Comparison of ENCODE assay signal across 8 cellular contexts in genomic region chr2:218711550-218711929, GRCh38. TPM values are rescaled to one million over a fixed set of nuclear protein-coding genes. Genes with fewer than 3 reads are reported as not detected.
DNase-seq lines count a peak whose midpoint lies in the region; TF ChIP-seq lines count a peak whose summit lies in the region.

No MANE protein-coding gene starts in this region.

- peaks cover 0 to 13% (median 0%) of the 10 kb centered on the region in 6 donors for H3K36me3 ChIP-seq in spleen

- peaks cover 9 to 59% (median 30%) of the 10 kb centered on the region in 6 donors for H3K4me1 ChIP-seq in spleen

- peaks cover 6% of the 10 kb centered on the region for H3K36me3 Mint-ChIP-seq in T-helper 2 cell treated with Interferon-gamma antibody and Interleukin-4, amounts not matched to agents 5 μg/mL and 100 μg/mL, for 36 hours (ENCODE audit: low read depth)

- no peak for TF ChIP-seq POLR2A in spleen (IDR thresholded peaks at IDR 0.05)

- 5 to 20% (median 14%) methylated on average over 5 of the region's 5 CpGs for WGBS in spleen, 5 donors

- peak overlapping the region; percentile 55 to 91 (median 87) for H3K4me3 ChIP-seq in spleen

- peak overlapping the region; percentile 98 for H3K4me3 Mint-ChIP-seq in T-helper 2 cell treated with Interferon-gamma antibody and Interleukin-4, amounts not matched to agents 5 μg/mL and 100 μg/mL, for 36 hours

- H3K27me3 ChIP-seq in spleen (replicated peaks in 1 of 7): no peaks in the 10 kb centered on the region

- TF ChIP-seq CTCF in VCaP (conservative IDR thresholded peaks at IDR 0.05) (no peak), spleen (IDR thresholded peaks at IDR 0.05 in 8 of 11, conservative IDR thresholded peaks at IDR 0.05 in 3 of 11) (no peak)

- H3K27ac ChIP-seq in VCaP (peak overlapping the region; percentile 87), spleen (peak overlapping the region; percentile 85 to 95 (median 90))

- H3K4me1 Mint-ChIP-seq in T-helper 2 cell treated with Interferon-gamma antibody and Interleukin-4, amounts not matched to agents 5 μg/mL and 100 μg/mL, for 36 hours (ENCODE audit: low read depth): peaks cover 22% of the 10 kb centered on the region

- no peaks in the 10 kb centered on the region for H3K9me3 ChIP-seq in spleen

- intact Hi-C loops in spleen (cut with DNase I; ENCODE audit: low total_unique reads): loop anchor here (5.0 kb wide), 1 partner anchor 136 kb away; no protein-coding TSS in a partner anchor

- peak overlapping the region; percentile 89 for H3K27ac Mint-ChIP-seq in T-helper 2 cell treated with Interferon-gamma antibody and Interleukin-4, amounts not matched to agents 5 μg/mL and 100 μg/mL, for 36 hours

- no peaks in the 10 kb centered on the region for H3K9me3 Mint-ChIP-seq in T-helper 2 cell treated with Interferon-gamma antibody and Interleukin-4, amounts not matched to agents 5 μg/mL and 100 μg/mL, for 36 hours

- peaks cover 2% of the 10 kb centered on the region for H3K27me3 Mint-ChIP-seq in T-helper 2 cell treated with Interferon-gamma antibody and Interleukin-4, amounts not matched to agents 5 μg/mL and 100 μg/mL, for 36 hours (ENCODE audit: low read depth)

- no peak for DNase-seq in T-helper 2 cell treated with Interferon-gamma antibody and Interleukin-4, amounts not matched to agents 5 μg/mL and 100 μg/mL, for 36 hours (ENCODE audit: low spot score)
- DNase-seq in T-helper 2 cell (no peak), hepatic stellate cell (ENCODE audit: low spot score) (peak; percentile 15), spleen (no peak), DMS79 (lab: John Stamatoyannopoulos, UW) (no peak), islet precursor cell (no peak), D341Med (ENCODE audit: low spot score) (no peak)

RNA-seq across cellular contexts. Expression of gene TTLL4, which starts 0.9 kb away (rescaled TPM):
- 10 to 100 TPM; 14.5 to 40.5 (median 28.6) TPM for total RNA-seq in spleen
- polyA plus RNA-seq in spleen: 10 to 100 TPM in 2 of 3 donors, 1 to 10 TPM in 1; 6.2 to 13.7 (median 12.0) TPM

RNA-seq across cellular contexts. Expression of gene STK36, which starts 39.7 kb away (rescaled TPM):
- total RNA-seq in spleen: 10 to 100 TPM; 18.7 to 46.8 (median 27.9) TPM
- 10 to 100 TPM; 10.7 to 18.6 (median 16.8) TPM for polyA plus RNA-seq in spleen

RNA-seq across cellular contexts. Expression of gene RNF25, which starts 39.7 kb away (rescaled TPM):
- total RNA-seq in spleen: 10 to 100 TPM; 15.9 to 25.9 (median 20.8) TPM
- polyA plus RNA-seq in spleen: 10 to 100 TPM; 25.1 to 27.1 (median 26.3) TPM

RNA-seq across cellular contexts. Expression of gene BCS1L, which starts 52.1 kb away (rescaled TPM):
- total RNA-seq in spleen: 10 to 100 TPM; 16.4 to 39.4 (median 29.5) TPM
- 10 to 100 TPM; 39.1 to 47.3 (median 40.2) TPM for polyA plus RNA-seq in spleen

RNA-seq across cellular contexts. Expression of gene ZNF142, which starts 52.1 kb away (rescaled TPM):
- 10 to 100 TPM; 27.7 to 33.0 (median 31.6) TPM for total RNA-seq in spleen
- polyA plus RNA-seq in spleen: 1 to 10 TPM; 2.9 to 8.0 (median 4.4) TPM
